ENCODE assay signal across 10 cellular contexts in the genomic region with DNA sequence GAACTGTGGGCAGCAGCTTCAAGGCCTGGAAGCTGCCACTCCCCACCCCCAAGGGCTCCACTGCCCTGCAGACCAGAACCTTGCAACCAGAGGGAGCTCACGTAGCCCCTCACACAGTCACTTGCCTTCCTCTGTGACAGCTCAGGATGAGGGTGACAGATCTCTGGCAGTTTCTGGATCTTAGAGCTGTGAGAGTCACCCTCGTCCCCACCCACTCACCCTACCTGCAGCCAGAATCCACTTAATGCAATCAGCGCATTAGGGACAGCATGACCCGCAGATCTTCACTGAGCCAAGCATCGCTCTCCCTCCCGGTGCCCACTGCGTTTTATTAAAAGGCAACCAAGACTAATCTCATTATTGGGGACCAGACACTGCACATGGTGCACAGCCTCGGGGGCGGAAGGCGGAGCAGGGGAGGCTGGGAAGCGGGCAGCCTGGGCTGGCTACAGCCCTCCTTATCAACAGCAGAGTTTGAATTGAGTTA. TPM values are rescaled to one million over a fixed set of nuclear protein-coding genes. Genes with fewer than 3 reads are reported as not detected.
DNase-seq lines count a peak whose midpoint lies in the region; ATAC-seq, FAIRE-seq and TF ChIP-seq lines count a peak whose summit lies in the region.
"Had no signal": no experiment of that assay in that cellular context is flagged by ENCODE, and none has a peak within 500 bp of the region (broad histone marks: within the 10 kb centered on the region; RNA-seq: fewer than 3 reads in every experiment).

No MANE protein-coding gene starts in this region.

- peak; percentile 63 for DNase-seq in ELF-1 (ENCODE audit: low read depth, low spot score)
- DNase-seq in HTR-8/SVneo (ENCODE audit: insufficient read length, low spot score), result peak; percentile 48
- no peak for DNase-seq in astrocyte of the cerebellum (ENCODE audit: low read depth)
- DNase-seq in naive B cell, result peak; percentile 17
- no peak for DNase-seq in NCI-H187 treated with DMSO at 0.1 percent for 48 hours (lab: John Stamatoyannopoulos, UW)
- DNase-seq in pancreas, result no peak
- DNase-seq: activated CD4-positive, alpha-beta T cell treated with anti-CD3 and anti-CD28 coated beads for 4 hours; NCI-H2081 treated with DMSO at 0.1 percent for 48 hours had no signal

- TF ChIP-seq CTCF in astrocyte of the cerebellum (IDR thresholded peaks at IDR 0.05; ENCODE audit: low read depth, low read length, missing control alignments) (peak; percentile 32), pancreas (IDR thresholded peaks at IDR 0.05) (no peak)

- H3K4me3 Mint-ChIP-seq in naive B cell, result peak overlapping the region in 2 of 8 donors; percentile 17 to 35

- peaks cover 11 to 20% (median 18%) of the 10 kb centered on the region in 3 donors for H3K4me1 ChIP-seq in pancreas

- H3K27me3 Mint-ChIP-seq in naive B cell, result peaks cover 0 to 6% (median 5%) of the 10 kb centered on the region in 3 donors

- in situ Hi-C loops in astrocyte of the cerebellum (cut with HindIII; ENCODE audit: low sequenced_read_pairs), result no loop called here

- no peaks in the 10 kb centered on the region for H3K36me3 Mint-ChIP-seq in naive B cell

- intact Hi-C loops in pancreas (cut with DNase I), result no loop called here

- 49 to 54% methylated on average over 11 of the region's 11 CpGs for WGBS in pancreas, 2 donors

- H3K36me3 ChIP-seq in pancreas, result no peaks in the 10 kb centered on the region

- ATAC-seq in naive B cell (ENCODE audit: low read depth in 2 of 2) (no peak), pancreas (no peak), GM19351 (IDR thresholded peaks at IDR 0.05; ENCODE audit: unreplicated experiment) (no peak)

- FAIRE-seq in HTR-8/SVneo (lab: Jason Lieb, UNC) (peak; percentile 66), pancreas (lab: Jason Lieb, UNC) (no peak)

- H3K9me3 Mint-ChIP-seq in naive B cell, result peaks cover 0 to 3% (median 0%) of the 10 kb centered on the region in 7 donors

- peaks cover 22 to 45% (median 39%) of the 10 kb centered on the region in 3 donors for H3K4me1 Mint-ChIP-seq in naive B cell

- H3K27me3 ChIP-seq in pancreas, result no peaks in the 10 kb centered on the region
- H3K27me3 ChIP-seq: suprapubic skin had no signal

- H3K4me3 ChIP-seq in astrocyte of the cerebellum (ENCODE audit: low read depth, low read length) (no peak overlapping the region), pancreas (no peak overlapping the region)
- H3K4me3 ChIP-seq: suprapubic skin had no signal

- H3K9me3 ChIP-seq in pancreas, result no peaks in the 10 kb centered on the region
- H3K9me3 ChIP-seq: suprapubic skin had no signal

- H3K27ac ChIP-seq in pancreas, result no peak overlapping the region
- H3K27ac ChIP-seq: suprapubic skin had no signal

- peak overlapping the region in 5 of 6 donors; percentile 56 to 86 (median 74) for H3K27ac Mint-ChIP-seq in naive B cell

RNA-seq across cellular contexts. Expression of a gene that starts 3.5 kb away (rescaled TPM):
- polyA plus RNA-seq in naive B cell (ENCODE audit: low read depth in 6 of 6) (1 to 10 TPM in 4 of 6 donors, under 1 TPM in 1, not detected in 1; 0.66 to 3.4 (median 1.6) TPM), pancreas (10 to 100 TPM; 54.4 to 65.0 TPM)
- total RNA-seq in pancreas, result 10 to 100 TPM; 54.0 to 79.3 (median 69.0) TPM

RNA-seq across cellular contexts. Expression of a gene that starts 34.3 kb away (rescaled TPM):
- polyA plus RNA-seq in naive B cell (ENCODE audit: low read depth in 6 of 6) (not detected), pancreas (10 to 100 TPM in 1 of 2 donors, 1 to 10 TPM in 1; 8.2 to 11.6 TPM)
- total RNA-seq in pancreas, result 10 to 100 TPM in 1 of 6 donors, 1 to 10 TPM in 5; 3.1 to 18.3 (median 5.1) TPM

Comparison
In these comparisons a context has a peak if more than half of its experiments do, and no peak if none do; other contexts are left out.
1. DNase-seq: peak in ELF-1 (single experiment), HTR-8/SVneo (single experiment) and naive B cell (single experiment); none in astrocyte of the cerebellum (single experiment), NCI-H187 treated with DMSO at 0.1 percent for 48 hours (single experiment) and pancreas (0 of 6).
2. RNA of a gene that starts 3.5 kb away (polyA plus RNA-seq): 54.4 to 65.0 TPM in pancreas; 0.66 to 3.4 TPM in naive B cell; every median in the first group is over 10 times any median in the second.
3. RNA of a gene that starts 34.3 kb away (polyA plus RNA-seq): 8.2 to 11.6 TPM in pancreas; not detected in naive B cell; every median in the first group is over 4 times any median in the second.